In genomic region chr1:121185140-121185708, GRCh38 we compare ENCODE assay signal across 8 cellular contexts. TPM values are rescaled to one million over a fixed set of nuclear protein-coding genes. Genes with fewer than 3 reads are reported as not detected.
A peak's percentile ranks its signal among the peaks of the same experiment; 100 is the strongest.
DNase-seq lines count a peak whose midpoint lies in the region; ATAC-seq and TF ChIP-seq lines count a peak whose summit lies in the region.
"Not testable (repeated sequence)": the region's sequence is repeated elsewhere in the genome, so short reads cannot be mapped to it uniquely, and the experiment has no call there.

No MANE protein-coding gene starts in this region.

- not testable (repeated sequence) for H3K4me1 ChIP-seq in fibroblast of lung (ENCODE audit: control insufficient read depth, extremely low read depth, insufficient read depth, low read length); mesenchymal stem cell (ENCODE audit: control insufficient read depth, insufficient read depth, low read depth, low read length)

- not testable (repeated sequence) for H3K27ac ChIP-seq in SK-N-MC; mesenchymal stem cell (ENCODE audit: low read length, poor library complexity, severe bottlenecking)
- H3K27ac ChIP-seq in fibroblast of lung (ENCODE audit: insufficient read depth, low read length), result peak overlapping the region; percentile 32

- not testable (repeated sequence) for DNase-seq in AG09309 (ENCODE audit: low read depth); SK-N-MC (ENCODE audit: low read depth, low spot score); activated naive CD8-positive, alpha-beta T cell treated with anti-CD3 and anti-CD28 coated beads, Interleukin-2, amount 50 U/mL, for 24 hours; fibroblast of lung (ENCODE audit: low read depth in 2 of 2); mesenchymal stem cell
- peak; percentile 7 for DNase-seq in stimulated activated CD4-positive, alpha-beta T cell treated with anti-CD3 and anti-CD28 coated beads, Interleukin-15, amount 100 ng/mL, for 24 hours

- H3K27me3 ChIP-seq in fibroblast of lung (ENCODE audit: control insufficient read depth, insufficient read depth, low read length); mesenchymal stem cell (ENCODE audit: control insufficient read depth in 1 of 2, insufficient read depth in 1 of 2, low read length in 2 of 2): not testable (repeated sequence)

- H3K4me1 Mint-ChIP-seq in activated naive CD8-positive, alpha-beta T cell treated with anti-CD3 and anti-CD28 coated beads, Interleukin-2, amount 50 U/mL, for 24 hours, result not testable (repeated sequence)

- H3K36me3 Mint-ChIP-seq in activated naive CD8-positive, alpha-beta T cell treated with anti-CD3 and anti-CD28 coated beads, Interleukin-2, amount 50 U/mL, for 24 hours (ENCODE audit: low read depth), result not testable (repeated sequence)

- peak overlapping the region; percentile 46 for H3K4me3 ChIP-seq in AG09309 (ENCODE audit: control insufficient read depth, low read depth, low read length)
- H3K4me3 ChIP-seq in SK-N-MC, result peak overlapping the region; percentile 51
- H3K4me3 ChIP-seq in fibroblast of lung (replicated peaks in 1 of 4; ENCODE audit: control extremely low read depth in 1 of 4, insufficient read depth in 1 of 4, low read depth in 3 of 4, low read length in 4 of 4), result peak overlapping the region in 1 of 4 experiments; percentile 39
- peak overlapping the region in 1 of 2 experiments; percentile 51 for H3K4me3 ChIP-seq in mesenchymal stem cell (ENCODE audit: insufficient read depth in 1 of 2, low read depth in 1 of 2, low read length in 2 of 2)

- H2AFZ ChIP-seq in fibroblast of lung (ENCODE audit: low read length); mesenchymal stem cell (ENCODE audit: low read depth, low read length): not testable (repeated sequence)

- TF ChIP-seq CTCF in AG09309 (IDR thresholded peaks at IDR 0.05; ENCODE audit: control insufficient read depth, insufficient read depth, low read depth, low read length, missing control alignments); fibroblast of lung (conservative IDR thresholded peaks at IDR 0.05 in 1 of 2, IDR thresholded peaks at IDR 0.05 in 1 of 2; ENCODE audit: low read depth in 1 of 2, low read length in 2 of 2): not testable (repeated sequence)

- H3K9me3 Mint-ChIP-seq in activated naive CD8-positive, alpha-beta T cell treated with anti-CD3 and anti-CD28 coated beads, Interleukin-2, amount 50 U/mL, for 24 hours, result not testable (repeated sequence)

- ATAC-seq in GM19452 (IDR thresholded peaks at IDR 0.05; ENCODE audit: unreplicated experiment) (peak; percentile 3), HG03135 (IDR thresholded peaks at IDR 0.05; ENCODE audit: unreplicated experiment) (peak; percentile 1)
- peak; percentile 13 for ATAC-seq in activated naive CD8-positive, alpha-beta T cell treated with anti-CD3 and anti-CD28 coated beads, Interleukin-2, amount 50 U/mL, for 24 hours

- not testable (repeated sequence) for H3K18ac ChIP-seq in mesenchymal stem cell (ENCODE audit: low read depth in 1 of 2, low read length in 2 of 2)

- H3K9me3 ChIP-seq in SK-N-MC (ENCODE audit: low read depth, low read length); fibroblast of lung (ENCODE audit: control insufficient read depth, insufficient read depth, low read depth, low read length); mesenchymal stem cell (ENCODE audit: control insufficient read depth, low read length): not testable (repeated sequence)

- not testable (repeated sequence) for H4K20me1 ChIP-seq in fibroblast of lung (ENCODE audit: control insufficient read depth, extremely low read depth, insufficient read depth, low read length)

- H3K14ac ChIP-seq in mesenchymal stem cell (ENCODE audit: low read length in 2 of 2), result not testable (repeated sequence)

- H2BK5ac ChIP-seq in mesenchymal stem cell (ENCODE audit: low read depth, low read length, poor library complexity, severe bottlenecking), result not testable (repeated sequence)

- H2AK5ac ChIP-seq in mesenchymal stem cell (ENCODE audit: low read length, severe bottlenecking), result not testable (repeated sequence)

- H4K8ac ChIP-seq in mesenchymal stem cell (ENCODE audit: low read length), result not testable (repeated sequence)

- not testable (repeated sequence) for H2BK12ac ChIP-seq in mesenchymal stem cell (ENCODE audit: low read length in 2 of 2)

- H3K79me2 ChIP-seq in fibroblast of lung (ENCODE audit: control insufficient read depth, insufficient read depth, low read length), result not testable (repeated sequence)

- WGBS in mesenchymal stem cell, result no CpG with 5 or more reads among the region's 48 CpGs

- not testable (repeated sequence) for H3K4me2 ChIP-seq in fibroblast of lung (ENCODE audit: extremely low read depth, insufficient read depth, low read length); mesenchymal stem cell (ENCODE audit: low read length, poor library complexity, severe bottlenecking)

- not testable (repeated sequence) for H3K27ac Mint-ChIP-seq in activated naive CD8-positive, alpha-beta T cell treated with anti-CD3 and anti-CD28 coated beads, Interleukin-2, amount 50 U/mL, for 24 hours

- H3K4me3 Mint-ChIP-seq in activated naive CD8-positive, alpha-beta T cell treated with anti-CD3 and anti-CD28 coated beads, Interleukin-2, amount 50 U/mL, for 24 hours, result peak overlapping the region; percentile 79

- H2BK15ac ChIP-seq in mesenchymal stem cell (ENCODE audit: low read depth, poor library complexity, severe bottlenecking), result not testable (repeated sequence)

- H4K91ac ChIP-seq in mesenchymal stem cell (ENCODE audit: low read length), result not testable (repeated sequence)

- not testable (repeated sequence) for H3K79me1 ChIP-seq in mesenchymal stem cell (replicated peaks; ENCODE audit: low read length, poor library complexity, severe bottlenecking)

- not testable (repeated sequence) for H3K4ac ChIP-seq in mesenchymal stem cell (ENCODE audit: low read depth in 1 of 2, low read length in 2 of 2)

- H3K27me3 Mint-ChIP-seq in activated naive CD8-positive, alpha-beta T cell treated with anti-CD3 and anti-CD28 coated beads, Interleukin-2, amount 50 U/mL, for 24 hours, result not testable (repeated sequence)

- not testable (repeated sequence) for H3K9ac ChIP-seq in SK-N-MC (ENCODE audit: insufficient read length); fibroblast of lung (ENCODE audit: insufficient read depth, low read length)
- H3K9ac ChIP-seq in mesenchymal stem cell (ENCODE audit: low read length), result peak overlapping the region; percentile 48

- not testable (repeated sequence) for H3K36me3 ChIP-seq in SK-N-MC (ENCODE audit: insufficient read depth, low read length); fibroblast of lung (ENCODE audit: control insufficient read depth, insufficient read depth, low read length); mesenchymal stem cell (ENCODE audit: control insufficient read depth in 1 of 2, insufficient read depth in 2 of 2, low read depth in 1 of 2, low read length in 2 of 2)

- not testable (repeated sequence) for H2BK120ac ChIP-seq in mesenchymal stem cell (ENCODE audit: low read depth, low read length)

- H3K23ac ChIP-seq in mesenchymal stem cell (ENCODE audit: low read length in 2 of 2), result not testable (repeated sequence)

RNA-seq across cellular contexts. Expression of gene SRGAP2C, which starts 0.4 kb away (rescaled TPM):
- total RNA-seq in fibroblast of lung, result 15.7 and 36.5 TPM in 2 replicates
- polyA plus RNA-seq in fibroblast of lung, result 7.3 and 8.2 TPM in 2 replicates
- polyA plus RNA-seq in fibroblast of lung (2012), result 5.5 and 6.3 TPM in 2 replicates
- polyA minus RNA-seq in fibroblast of lung (ENCODE audit: low replicate concordance), result 1.8 and 19.3 TPM in 2 replicates
- polyA plus RNA-seq in mesenchymal stem cell (2013, experiment 1 of 2), result 9.1 TPM
- polyA plus RNA-seq in mesenchymal stem cell (2013, experiment 2 of 2), result 7.7 TPM

RNA-seq across cellular contexts. Expression of gene FAM72B, which starts 1.1 kb away (rescaled TPM):
- 0.51 and 2.3 TPM in 2 replicates for total RNA-seq in fibroblast of lung
- polyA plus RNA-seq in fibroblast of lung, result 1.0 and 3.7 TPM in 2 replicates
- 0.99 and 3.1 TPM in 2 replicates for polyA plus RNA-seq in fibroblast of lung (2012)
- polyA minus RNA-seq in fibroblast of lung (ENCODE audit: low replicate concordance), result not detected in 2 replicates
- 1.2 TPM for polyA plus RNA-seq in mesenchymal stem cell (2013, experiment 1 of 2)
- 0.89 TPM for polyA plus RNA-seq in mesenchymal stem cell (2013, experiment 2 of 2)
